26 cellular contexts compared by ENCODE assay signal in the genomic region with DNA sequence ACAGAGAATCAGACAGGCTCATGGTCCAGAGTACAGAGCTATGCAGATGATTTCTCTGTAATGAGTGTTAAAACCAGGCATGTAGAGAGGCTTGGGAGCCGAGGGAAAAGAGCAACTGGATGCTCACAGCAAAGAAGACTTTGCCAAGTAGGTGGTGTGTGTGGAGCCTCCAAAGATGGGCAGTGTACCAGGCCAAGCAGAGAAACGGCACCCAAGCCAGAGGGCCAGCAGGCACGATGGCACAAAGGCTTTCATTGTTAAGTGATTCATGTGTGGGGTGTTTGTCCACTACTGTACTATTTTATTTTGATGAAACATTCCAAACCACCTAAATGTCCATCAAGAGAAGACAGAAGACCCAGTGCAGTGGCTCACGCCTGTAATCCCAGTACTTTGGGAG.
DNase-seq lines count a peak whose midpoint lies in the region; ATAC-seq, FAIRE-seq and TF ChIP-seq lines count a peak whose summit lies in the region.
"Had no signal": no experiment of that assay in that cellular context is flagged by ENCODE, and none has a peak within 500 bp of the region (broad histone marks: within the 10 kb centered on the region; RNA-seq: fewer than 3 reads in every experiment).

No MANE protein-coding gene starts in this region.

- ATAC-seq in HG02610 (IDR thresholded peaks at IDR 0.05; ENCODE audit: unreplicated experiment) (no peak), GM21528 (IDR thresholded peaks at IDR 0.05; ENCODE audit: low FRiP score, unreplicated experiment) (no peak)
- ATAC-seq: effector memory CD8-positive, alpha-beta T cell; esophagus mucosa; stimulated activated naive B cell treated with anti-CD40 and anti-IgM and Interleukin-4, amounts not matched to agents 10 μg/mL and 1 μg/mL and 100 μg/mL, for 72 hours had no signal

- no peak for TF ChIP-seq POLR2A in H54 (IDR thresholded peaks at IDR 0.05; ENCODE audit: low read depth, low read length)

- peak overlapping the region; percentile 88 for H3K27ac ChIP-seq in angular gyrus (ENCODE audit: low read depth, low read length)

- FAIRE-seq in H54 (lab: Jason Lieb, UNC) = no peak
- FAIRE-seq: frontal cortex, G401.6, kidney, small intestine had no signal

- peak; percentile 8 for DNase-seq in D341Med (ENCODE audit: low spot score)
- DNase-seq in inferior parietal cortex (ENCODE audit: extremely low spot score) = peak; percentile 63
- DNase-seq in superior temporal gyrus (ENCODE audit: extremely low spot score) = peak; percentile 84
- no peak for DNase-seq in H54 (ENCODE audit: insufficient read length, low spot score)
- DNase-seq: activated B cell treated with CpG ODN at 0.5 μM for 24 hours; activated CD4-positive, alpha-beta T cell treated with anti-CD3 and anti-CD28 coated beads, Interleukin-2, amount 50 U/mL, for 4 hours; CD8-positive, alpha-beta memory T cell; DMS53; effector memory CD8-positive, alpha-beta T cell; GOT3; kidney; NCI-H2081 treated with DMSO at 0.1 percent for 48 hours; NCI-H446; NCI-H82; SHP77; small intestine; stimulated activated CD4-positive, alpha-beta T cell treated with anti-CD3 and anti-CD28 coated beads, Interleukin-2, amount 100 ng/mL, for 48 hours; stimulated activated naive B cell treated with anti-CD40 and anti-IgM and Interleukin-4, amounts not matched to agents 10 μg/mL and 1 μg/mL and 100 μg/mL, for 72 hours; SW 1271; T1000 had no signal
